Comparison of ENCODE assay signal across 8 cellular contexts in genomic region chr2:62304429-62305417, GRCh38.
DNase-seq lines count a peak whose midpoint lies in the region; ATAC-seq and TF ChIP-seq lines count a peak whose summit lies in the region.

No MANE protein-coding gene starts in this region.

- DNase-seq in H4 (ENCODE audit: low spot score) (peak; percentile 96), NCI-H748 treated with DMSO at 0.1 percent for 48 hours (lab: John Stamatoyannopoulos, UW) (peak; percentile 35), activated T-cell treated with anti-CD3 and anti-CD28 coated beads for 48 hours (ENCODE audit: low read depth) (peak; percentile 56), Right ventricle myocardium superior (peak; percentile 75), smooth muscle cell (lab: John Stamatoyannopoulos, UW; ENCODE audit: unreplicated experiment) (peak; percentile 44), NCI-H446 treated with DMSO at 0.1 percent for 48 hours (lab: John Stamatoyannopoulos, UW) (no peak), retina (no peak)

- no peaks in the 10 kb centered on the region for H3K36me3 ChIP-seq in smooth muscle cell (ENCODE audit: low read depth)

- H3K4me1 ChIP-seq in smooth muscle cell (ENCODE audit: low read depth): peaks cover 36% of the 10 kb centered on the region

- no peaks in the 10 kb centered on the region for H4K20me1 ChIP-seq in smooth muscle cell (ENCODE audit: low read depth)

- peak overlapping the region; percentile 56 for H3K4me2 ChIP-seq in smooth muscle cell

- intact Hi-C loops in Right ventricle myocardium superior (cut with DNase I): no loop called here

- no peak for TF ChIP-seq CTCF in smooth muscle cell (IDR thresholded peaks at IDR 0.05; ENCODE audit: borderline replicate concordance, insufficient read depth, poor library complexity, severe bottlenecking)

- no peaks in the 10 kb centered on the region for H3K79me2 ChIP-seq in smooth muscle cell (ENCODE audit: low read depth)

- H3K4me3 ChIP-seq in smooth muscle cell: no peak overlapping the region

- H3F3A ChIP-seq in smooth muscle cell (ENCODE audit: low read depth): peaks cover 17% of the 10 kb centered on the region

- H2AFZ ChIP-seq in smooth muscle cell (ENCODE audit: low read depth): peak overlapping the region; percentile 44

- 28% methylated on average over 13 of the region's 13 CpGs for WGBS in smooth muscle cell (ENCODE audit: low lambda C conversion rate)

- H3K27ac ChIP-seq in smooth muscle cell (ENCODE audit: low read depth): peak overlapping the region; percentile 85

- H3K9me3 ChIP-seq in smooth muscle cell (replicated peaks; ENCODE audit: low read depth): no peaks in the 10 kb centered on the region

- ATAC-seq in Right ventricle myocardium superior (ENCODE audit: poor library complexity): peak; percentile 42
- ATAC-seq in GM21723 (IDR thresholded peaks at IDR 0.05; ENCODE audit: unreplicated experiment): no peak

- no peaks in the 10 kb centered on the region for H3K27me3 ChIP-seq in smooth muscle cell (ENCODE audit: low read depth)

- no peak overlapping the region for H3K9ac ChIP-seq in smooth muscle cell (ENCODE audit: low read depth)

Comparison
In these comparisons a context has a peak if more than half of its experiments do, and no peak if none do; other contexts are left out.
1. DNase-seq: peak in H4 (single experiment), NCI-H748 treated with DMSO at 0.1 percent for 48 hours (single experiment), activated T-cell treated with anti-CD3 and anti-CD28 coated beads for 48 hours (single experiment), Right ventricle myocardium superior (single experiment) and smooth muscle cell (single experiment); none in NCI-H446 treated with DMSO at 0.1 percent for 48 hours (single experiment) and retina (single experiment).